In the genomic region with DNA sequence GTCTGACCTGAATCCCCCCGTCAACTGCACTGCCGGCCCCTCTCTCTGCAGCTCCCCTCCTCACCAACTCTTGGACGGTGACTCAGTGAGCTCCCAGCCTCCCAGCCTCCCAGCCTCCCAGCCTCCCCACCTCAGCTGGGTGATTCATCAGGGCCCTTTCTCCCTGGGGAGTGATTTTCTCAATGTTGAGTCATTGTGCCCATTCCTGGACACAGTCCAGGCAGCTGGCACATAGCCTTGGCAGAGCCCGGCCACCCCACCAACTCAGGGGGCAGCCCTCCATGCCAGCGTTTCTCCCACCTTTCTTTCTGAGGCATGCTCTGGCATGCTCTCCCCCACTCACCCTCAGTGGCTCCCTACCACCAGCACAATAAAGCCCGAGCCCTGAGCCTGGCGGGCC, we compare ENCODE assay signal across 8 cellular contexts. TPM values are rescaled to one million over a fixed set of nuclear protein-coding genes. Genes with fewer than 3 reads are reported as not detected.
A peak's percentile ranks its signal among the peaks of the same experiment; 100 is the strongest.
DNase-seq lines count a peak whose midpoint lies in the region; ATAC-seq and TF ChIP-seq lines count a peak whose summit lies in the region.

No MANE protein-coding gene starts in this region.

- no peak for ATAC-seq in CD4-positive, CD25-positive, alpha-beta regulatory T cell (ENCODE audit: low read depth in 2 of 2)
- ATAC-seq in HG03139 (IDR thresholded peaks at IDR 0.05; ENCODE audit: unreplicated experiment), result no peak

- no peak overlapping the region for H4K5ac ChIP-seq in mesendoderm (ENCODE audit: low read length)

- H3K9me3 Mint-ChIP-seq in CD4-positive, CD25-positive, alpha-beta regulatory T cell, result no peaks in the 10 kb centered on the region

- no peak overlapping the region for H3K9ac ChIP-seq in adipocyte (ENCODE audit: low read length)
- H3K9ac ChIP-seq in mesendoderm (ENCODE audit: low read length), result no peak overlapping the region

- no peaks in the 10 kb centered on the region for H3K36me3 ChIP-seq in CD4-positive, CD25-positive, alpha-beta regulatory T cell (ENCODE audit: control insufficient read depth, insufficient read depth, low read length)
- H3K36me3 ChIP-seq in adipocyte (ENCODE audit: control insufficient read depth, insufficient read depth, low read length, severe bottlenecking), result no peaks in the 10 kb centered on the region
- H3K36me3 ChIP-seq in mesendoderm (ENCODE audit: control insufficient read depth, insufficient read depth, low read length), result no peaks in the 10 kb centered on the region

- H3K18ac ChIP-seq in mesendoderm (ENCODE audit: low read length), result no peak overlapping the region

- no peak overlapping the region for H4K8ac ChIP-seq in mesendoderm (ENCODE audit: low read depth, low read length)

- no peak overlapping the region for H3K4me3 ChIP-seq in CD4-positive, CD25-positive, alpha-beta regulatory T cell (ENCODE audit: low read depth, low read length)
- no peak overlapping the region for H3K4me3 ChIP-seq in adipocyte (ENCODE audit: low read length)
- H3K4me3 ChIP-seq in mesendoderm (ENCODE audit: low read length), result no peak overlapping the region

- H3K4me2 ChIP-seq in mesendoderm (ENCODE audit: low read length), result no peak overlapping the region

- H3K79me2 ChIP-seq in mesendoderm (ENCODE audit: control insufficient read depth, insufficient read depth, low read length), result no peaks in the 10 kb centered on the region

- H2BK120ac ChIP-seq in mesendoderm (ENCODE audit: low read depth, low read length), result no peak overlapping the region

- no peak overlapping the region for H3K27ac Mint-ChIP-seq in CD4-positive, CD25-positive, alpha-beta regulatory T cell

- peaks cover 0 to 9% (median 3%) of the 10 kb centered on the region in 4 donors for H3K4me1 Mint-ChIP-seq in CD4-positive, CD25-positive, alpha-beta regulatory T cell

- H3K36me3 Mint-ChIP-seq in CD4-positive, CD25-positive, alpha-beta regulatory T cell, result no peaks in the 10 kb centered on the region

- H3K4ac ChIP-seq in mesendoderm (ENCODE audit: low read depth, low read length), result no peak overlapping the region

- no peak for TF ChIP-seq CTCF in GM10266 (IDR thresholded peaks at IDR 0.05; ENCODE audit: control insufficient read depth, insufficient read depth, low read depth, missing control alignments)

- no peaks in the 10 kb centered on the region for H3K9me3 ChIP-seq in CD4-positive, CD25-positive, alpha-beta regulatory T cell (ENCODE audit: control insufficient read depth in 2 of 2, low read length in 2 of 2)
- H3K9me3 ChIP-seq in adipocyte (ENCODE audit: control insufficient read depth, low read length), result no peaks in the 10 kb centered on the region

- H3K4me1 ChIP-seq in CD4-positive, CD25-positive, alpha-beta regulatory T cell (ENCODE audit: control insufficient read depth, insufficient read depth, low read length, poor library complexity, severe bottlenecking), result peaks cover 19% of the 10 kb centered on the region
- no peaks in the 10 kb centered on the region for H3K4me1 ChIP-seq in adipocyte (ENCODE audit: control insufficient read depth, insufficient read depth, low read length)
- H3K4me1 ChIP-seq in mesendoderm (ENCODE audit: control insufficient read depth, low read depth, low read length), result no peaks in the 10 kb centered on the region

- no peak overlapping the region for H3K23ac ChIP-seq in mesendoderm (ENCODE audit: low read length)

- no peaks in the 10 kb centered on the region for H3K79me1 ChIP-seq in mesendoderm (ENCODE audit: low read length)

- DNase-seq in CD4-positive, CD25-positive, alpha-beta regulatory T cell, result no peak
- DNase-seq in HT1080 (ENCODE audit: low read depth) (peak; percentile 89), adipocyte (ENCODE audit: low read depth) (peak; percentile 23), mesendoderm (no peak), GM10266 (ENCODE audit: extremely low spot score) (no peak), epidermal melanocyte (ENCODE audit: insufficient read length, low spot score) (no peak), NCI-H1694 (lab: John Stamatoyannopoulos, UW) (no peak)

- peak overlapping the region; percentile 84 for H3K56ac ChIP-seq in mesendoderm (ENCODE audit: low read length)

- no peak overlapping the region for H2BK15ac ChIP-seq in mesendoderm (replicated peaks; ENCODE audit: low read depth)

- WGBS in mesendoderm (ENCODE audit: extremely low coverage, insufficient coverage, low lambda C conversion rate), result no CpG with 5 or more reads among the region's 7 CpGs

- H3K27me3 Mint-ChIP-seq in CD4-positive, CD25-positive, alpha-beta regulatory T cell, result peaks cover 6% of the 10 kb centered on the region

- H2BK5ac ChIP-seq in mesendoderm (ENCODE audit: low read length), result no peak overlapping the region

- peak overlapping the region in 3 of 4 donors; percentile 44 to 70 (median 68) for H3K4me3 Mint-ChIP-seq in CD4-positive, CD25-positive, alpha-beta regulatory T cell

- peaks cover 11% of the 10 kb centered on the region for H3K27me3 ChIP-seq in CD4-positive, CD25-positive, alpha-beta regulatory T cell (ENCODE audit: control insufficient read depth, insufficient read depth, low read length)
- H3K27me3 ChIP-seq in adipocyte (replicated peaks; ENCODE audit: control insufficient read depth, insufficient read depth, low read length) (peaks cover 26% of the 10 kb centered on the region), mesendoderm (ENCODE audit: insufficient read depth, low read length, poor library complexity) (peaks cover 15% of the 10 kb centered on the region)

- H2AK5ac ChIP-seq in mesendoderm (ENCODE audit: low read length), result no peak overlapping the region

- H3K27ac ChIP-seq in CD4-positive, CD25-positive, alpha-beta regulatory T cell (ENCODE audit: insufficient read depth, low read length, poor library complexity, severe bottlenecking), result no peak overlapping the region
- H3K27ac ChIP-seq in mesendoderm (ENCODE audit: low read depth, low read length), result no peak overlapping the region

RNA-seq across cellular contexts. Expression of gene PDE2A, which starts 30.7 kb away (rescaled TPM):
- total RNA-seq in CD4-positive, CD25-positive, alpha-beta regulatory T cell, result 6.7 TPM
- not detected for polyA plus RNA-seq in CD4-positive, CD25-positive, alpha-beta regulatory T cell
- 3.6 and 7.7 TPM in 2 replicates for total RNA-seq in HT1080 (2014; rRNA removed; shearing (Covaris generic))
- 11.5 and 11.9 TPM in 2 replicates for polyA plus RNA-seq in HT1080 (2015; cell fraction: cytosol; rRNA removed)
- polyA plus RNA-seq in HT1080 (2015; cell fraction: nucleus; rRNA removed), result 53.1 and 54.3 TPM in 2 replicates
- 3.9 TPM for polyA plus RNA-seq in mesendoderm (2013, experiment 1 of 2)
- polyA plus RNA-seq in mesendoderm (2013, experiment 2 of 2), result 4.0 TPM

Comparison
In these comparisons a context has a peak if more than half of its experiments do, and no peak if none do; other contexts are left out.
1. DNase-seq: peak in HT1080 (single experiment) and adipocyte (single experiment); none in CD4-positive, CD25-positive, alpha-beta regulatory T cell (0 of 3), mesendoderm (single experiment), GM10266 (single experiment), epidermal melanocyte (single experiment) and NCI-H1694 (single experiment).